1 cellular context compared by ENCODE assay signal in the genomic region with DNA sequence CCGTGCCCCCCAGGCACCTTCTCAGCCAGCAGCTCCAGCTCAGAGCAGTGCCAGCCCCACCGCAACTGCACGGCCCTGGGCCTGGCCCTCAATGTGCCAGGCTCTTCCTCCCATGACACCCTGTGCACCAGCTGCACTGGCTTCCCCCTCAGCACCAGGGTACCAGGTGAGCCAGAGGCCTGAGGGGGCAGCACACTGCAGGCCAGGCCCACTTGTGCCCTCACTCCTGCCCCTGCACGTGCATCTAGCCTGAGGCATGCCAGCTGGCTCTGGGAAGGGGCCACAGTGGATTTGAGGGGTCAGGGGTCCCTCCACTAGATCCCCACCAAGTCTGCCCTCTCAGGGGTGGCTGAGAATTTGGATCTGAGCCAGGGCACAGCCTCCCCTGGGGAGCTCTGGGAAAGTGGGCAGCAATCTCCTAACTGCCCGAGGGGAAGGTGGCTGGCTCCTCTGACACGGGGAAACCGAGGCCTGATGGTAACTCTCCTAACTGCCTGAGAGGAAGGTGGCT.
TF ChIP-seq lines count a peak whose summit lies in the region.

No MANE protein-coding gene starts in this region.

TF ChIP-seq in HepG2, 621 proteins besides CTCF, POLR2A, EP300 and RAD21 (continued from another document and continues in another):
- TF ChIP-seq PAF1 (CRISPR knock-in tag; IDR thresholded peaks at IDR 0.05) (no peak), ZBTB3 (CRISPR knock-in tag; IDR thresholded peaks at IDR 0.05; ENCODE audit: borderline replicate concordance, low read depth) (no peak), CCAR2 (optimal IDR thresholded peaks at IDR 0.05; ENCODE audit: low read depth, low read length) (no peak), NCOA2 (CRISPR knock-in tag; IDR thresholded peaks at IDR 0.05) (no peak; the same call in 1 of the 2 replicates), HNF1B (CRISPR knock-in tag; IDR thresholded peaks at IDR 0.05) (no peak), GABPA (IDR thresholded peaks at IDR 0.05; ENCODE audit: low read depth, low read length) (no peak), GABPA (CRISPR knock-in tag; IDR thresholded peaks at IDR 0.05; ENCODE audit: low read depth) (no peak), ZNF776 (CRISPR knock-in tag; IDR thresholded peaks at IDR 0.05) (no peak), ZNF10 (CRISPR knock-in tag; IDR thresholded peaks at IDR 0.05; ENCODE audit: borderline replicate concordance, low read depth) (no peak), ZBTB14 (CRISPR knock-in tag; IDR thresholded peaks at IDR 0.05) (no peak), ZNF530 (CRISPR knock-in tag; IDR thresholded peaks at IDR 0.05; ENCODE audit: low read depth) (no peak), CEBPB (IDR thresholded peaks at IDR 0.05; ENCODE audit: borderline replicate concordance, low read depth, low read length) (no peak), ZNF276 (CRISPR knock-in tag; IDR thresholded peaks at IDR 0.05; ENCODE audit: low read depth) (no peak), KDM5A (IDR thresholded peaks at IDR 0.05; ENCODE audit: borderline replicate concordance, low read length) (no peak), SMAD1 (CRISPR knock-in tag; IDR thresholded peaks at IDR 0.05; ENCODE audit: borderline replicate concordance, low read depth) (no peak), SP1 (IDR thresholded peaks at IDR 0.05) (no peak), SP1 (CRISPR knock-in tag; IDR thresholded peaks at IDR 0.05) (no peak), HIVEP1 (CRISPR knock-in tag; IDR thresholded peaks at IDR 0.05) (no peak), ZNF709 (CRISPR knock-in tag; IDR thresholded peaks at IDR 0.05) (no peak), HIC2 (CRISPR knock-in tag; IDR thresholded peaks at IDR 0.05; ENCODE audit: low read depth) (peak; percentile 61), ZNF775 (CRISPR knock-in tag; IDR thresholded peaks at IDR 0.05; ENCODE audit: borderline replicate concordance) (0 out of 2 replicates have a peak, but pooled peaks have one; percentile 57), TEF (CRISPR knock-in tag; IDR thresholded peaks at IDR 0.05) (no peak), ZNF326 (CRISPR knock-in tag; IDR thresholded peaks at IDR 0.05; ENCODE audit: borderline replicate concordance) (peak; percentile 93), CHCHD3 (CRISPR knock-in tag; IDR thresholded peaks at IDR 0.05) (no peak), ZNF513 (CRISPR knock-in tag; conservative IDR thresholded peaks at IDR 0.05) (no peak), ZNF337 (CRISPR knock-in tag; IDR thresholded peaks at IDR 0.05; ENCODE audit: borderline replicate concordance, low read depth) (no peak), ZNF282 (IDR thresholded peaks at IDR 0.05; ENCODE audit: partially characterized antibody) (no peak), MLLT10 (CRISPR knock-in tag; IDR thresholded peaks at IDR 0.05) (no peak), GMEB2 (CRISPR knock-in tag; IDR thresholded peaks at IDR 0.05; ENCODE audit: low read depth) (no peak), ZNF333 (CRISPR knock-in tag; IDR thresholded peaks at IDR 0.05; ENCODE audit: borderline replicate concordance) (no peak), ZNF235 (CRISPR knock-in tag; IDR thresholded peaks at IDR 0.05; ENCODE audit: borderline replicate concordance) (no peak), ZNF101 (CRISPR knock-in tag; IDR thresholded peaks at IDR 0.05; ENCODE audit: borderline replicate concordance, low read depth) (no peak), SP4 (CRISPR knock-in tag; IDR thresholded peaks at IDR 0.05) (0 out of 2 replicates have a peak, but pooled peaks have one; percentile 32), SMARCC2 (IDR thresholded peaks at IDR 0.05) (no peak), KLF6 (CRISPR knock-in tag; IDR thresholded peaks at IDR 0.05) (no peak), ZNF251 (CRISPR knock-in tag; IDR thresholded peaks at IDR 0.05) (peak; percentile 78; the same call in 1 of the 2 replicates), ARHGAP35 (CRISPR knock-in tag; IDR thresholded peaks at IDR 0.05; ENCODE audit: borderline replicate concordance) (no peak; the same call in 1 of the 2 replicates), NR2F1 (CRISPR knock-in tag; IDR thresholded peaks at IDR 0.05) (no peak), RNF2 (conservative IDR thresholded peaks at IDR 0.05; ENCODE audit: low read depth) (no peak)
- TF ChIP-seq, protein P1, sequence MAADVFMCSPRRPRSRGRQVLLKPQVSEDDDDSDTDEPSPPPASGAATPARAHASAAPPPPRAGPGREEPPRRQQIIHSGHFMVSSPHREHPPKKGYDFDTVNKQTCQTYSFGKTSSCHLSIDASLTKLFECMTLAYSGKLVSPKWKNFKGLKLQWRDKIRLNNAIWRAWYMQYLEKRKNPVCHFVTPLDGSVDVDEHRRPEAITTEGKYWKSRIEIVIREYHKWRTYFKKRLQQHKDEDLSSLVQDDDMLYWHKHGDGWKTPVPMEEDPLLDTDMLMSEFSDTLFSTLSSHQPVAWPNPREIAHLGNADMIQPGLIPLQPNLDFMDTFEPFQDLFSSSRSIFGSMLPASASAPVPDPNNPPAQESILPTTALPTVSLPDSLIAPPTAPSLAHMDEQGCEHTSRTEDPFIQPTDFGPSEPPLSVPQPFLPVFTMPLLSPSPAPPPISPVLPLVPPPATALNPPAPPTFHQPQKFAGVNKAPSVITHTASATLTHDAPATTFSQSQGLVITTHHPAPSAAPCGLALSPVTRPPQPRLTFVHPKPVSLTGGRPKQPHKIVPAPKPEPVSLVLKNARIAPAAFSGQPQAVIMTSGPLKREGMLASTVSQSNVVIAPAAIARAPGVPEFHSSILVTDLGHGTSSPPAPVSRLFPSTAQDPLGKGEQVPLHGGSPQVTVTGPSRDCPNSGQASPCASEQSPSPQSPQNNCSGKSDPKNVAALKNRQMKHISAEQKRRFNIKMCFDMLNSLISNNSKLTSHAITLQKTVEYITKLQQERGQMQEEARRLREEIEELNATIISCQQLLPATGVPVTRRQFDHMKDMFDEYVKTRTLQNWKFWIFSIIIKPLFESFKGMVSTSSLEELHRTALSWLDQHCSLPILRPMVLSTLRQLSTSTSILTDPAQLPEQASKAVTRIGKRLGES (CRISPR knock-in tag; IDR thresholded peaks at IDR 0.05; ENCODE audit: borderline replicate concordance) = no peak
- TF ChIP-seq, protein P2, sequence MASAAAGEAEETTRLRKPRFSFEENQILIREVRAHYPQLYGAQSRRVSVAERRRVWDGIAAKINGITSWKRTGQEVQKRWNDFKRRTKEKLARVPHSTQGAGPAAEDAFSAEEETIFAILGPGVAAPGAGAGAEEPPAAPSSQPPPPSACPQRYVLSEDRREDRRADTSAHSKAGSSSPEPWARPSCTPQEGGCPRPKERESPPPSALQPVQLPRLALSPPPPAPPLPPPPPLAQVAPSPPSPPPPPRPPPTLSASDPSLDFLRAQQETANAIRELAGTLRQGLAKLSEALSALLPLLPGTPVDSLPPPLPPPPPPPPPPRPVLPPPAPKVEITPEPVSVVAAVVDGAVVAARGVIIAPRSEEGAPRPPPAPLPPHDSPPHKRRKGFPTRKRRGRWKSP (CRISPR knock-in tag; IDR thresholded peaks at IDR 0.05) = 0 out of 2 replicates have a peak, but pooled peaks have one; percentile 14
- TF ChIP-seq, protein P3, sequence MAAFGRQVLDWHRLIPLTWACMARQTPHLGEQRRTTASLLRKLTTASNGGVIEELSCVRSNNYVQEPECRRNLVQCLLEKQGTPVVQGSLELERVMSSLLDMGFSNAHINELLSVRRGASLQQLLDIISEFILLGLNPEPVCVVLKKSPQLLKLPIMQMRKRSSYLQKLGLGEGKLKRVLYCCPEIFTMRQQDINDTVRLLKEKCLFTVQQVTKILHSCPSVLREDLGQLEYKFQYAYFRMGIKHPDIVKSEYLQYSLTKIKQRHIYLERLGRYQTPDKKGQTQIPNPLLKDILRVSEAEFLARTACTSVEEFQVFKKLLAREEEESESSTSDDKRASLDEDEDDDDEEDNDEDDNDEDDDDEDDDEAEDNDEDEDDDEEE (CRISPR knock-in tag; IDR thresholded peaks at IDR 0.05) = no peak
- TF ChIP-seq, protein P4, sequence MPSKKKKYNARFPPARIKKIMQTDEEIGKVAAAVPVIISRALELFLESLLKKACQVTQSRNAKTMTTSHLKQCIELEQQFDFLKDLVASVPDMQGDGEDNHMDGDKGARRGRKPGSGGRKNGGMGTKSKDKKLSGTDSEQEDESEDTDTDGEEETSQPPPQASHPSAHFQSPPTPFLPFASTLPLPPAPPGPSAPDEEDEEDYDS (CRISPR knock-in tag; IDR thresholded peaks at IDR 0.05) = no peak
- TF ChIP-seq, protein P5, sequence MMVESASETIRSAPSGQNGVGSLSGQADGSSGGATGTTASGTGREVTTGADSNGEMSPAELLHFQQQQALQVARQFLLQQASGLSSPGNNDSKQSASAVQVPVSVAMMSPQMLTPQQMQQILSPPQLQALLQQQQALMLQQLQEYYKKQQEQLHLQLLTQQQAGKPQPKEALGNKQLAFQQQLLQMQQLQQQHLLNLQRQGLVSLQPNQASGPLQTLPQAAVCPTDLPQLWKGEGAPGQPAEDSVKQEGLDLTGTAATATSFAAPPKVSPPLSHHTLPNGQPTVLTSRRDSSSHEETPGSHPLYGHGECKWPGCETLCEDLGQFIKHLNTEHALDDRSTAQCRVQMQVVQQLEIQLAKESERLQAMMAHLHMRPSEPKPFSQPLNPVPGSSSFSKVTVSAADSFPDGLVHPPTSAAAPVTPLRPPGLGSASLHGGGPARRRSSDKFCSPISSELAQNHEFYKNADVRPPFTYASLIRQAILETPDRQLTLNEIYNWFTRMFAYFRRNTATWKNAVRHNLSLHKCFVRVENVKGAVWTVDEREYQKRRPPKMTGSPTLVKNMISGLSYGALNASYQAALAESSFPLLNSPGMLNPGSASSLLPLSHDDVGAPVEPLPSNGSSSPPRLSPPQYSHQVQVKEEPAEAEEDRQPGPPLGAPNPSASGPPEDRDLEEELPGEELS (CRISPR knock-in tag; IDR thresholded peaks at IDR 0.05) = no peak
